In the genomic region with DNA sequence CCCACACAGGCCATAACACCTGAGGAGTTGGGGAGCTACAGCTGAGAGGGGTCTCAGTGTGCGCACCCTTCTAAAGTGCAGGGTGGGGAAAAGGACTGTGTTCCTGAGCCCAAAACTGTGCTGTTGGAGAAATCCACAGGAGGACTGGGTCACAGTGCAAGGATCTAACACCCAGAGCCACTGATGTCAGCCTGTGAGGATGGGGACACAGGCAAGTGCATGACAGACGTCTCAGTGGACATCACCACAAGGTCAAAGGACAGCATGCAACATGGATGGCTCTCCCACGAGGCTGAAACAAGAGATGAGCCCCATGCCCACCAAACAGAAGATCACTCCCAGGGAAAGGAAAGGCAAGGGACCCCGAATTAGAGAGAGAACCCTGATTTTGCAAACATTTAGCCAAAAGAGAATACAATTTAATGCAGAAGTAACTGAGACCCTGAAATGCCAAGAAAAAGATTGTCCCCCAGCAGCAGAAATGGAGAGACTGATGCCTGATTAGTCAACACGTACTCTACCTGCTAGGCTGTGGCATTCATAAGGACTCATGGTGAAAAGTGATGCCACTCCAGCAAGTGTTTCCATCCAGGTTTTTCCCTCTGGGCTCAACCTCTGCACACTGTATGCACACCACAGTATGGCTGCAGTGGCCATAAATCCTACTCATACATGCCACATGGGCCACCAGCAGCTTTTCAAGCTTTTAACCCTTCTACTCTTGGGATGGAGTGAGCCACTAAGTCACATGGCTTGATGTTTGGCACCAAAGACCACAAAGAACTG, we compare ENCODE assay signal across 18 cellular contexts. TPM values are rescaled to one million over a fixed set of nuclear protein-coding genes. Genes with fewer than 3 reads are reported as not detected.
DNase-seq lines count a peak whose midpoint lies in the region; ATAC-seq and TF ChIP-seq lines count a peak whose summit lies in the region.
"Had no signal": no experiment of that assay in that cellular context is flagged by ENCODE, and none has a peak within 500 bp of the region (broad histone marks: within the 10 kb centered on the region; RNA-seq: fewer than 3 reads in every experiment).

No MANE protein-coding gene starts in this region.

- H3K9me2 ChIP-seq in SK-N-SH: no peaks in the 10 kb centered on the region

- intact Hi-C loops in activated B cell treated with CpG ODN at 0.5 μM for 24 hours (cut with micrococcal nuclease): no loop called here

- peaks cover 8% of the 10 kb centered on the region for H3K4me1 ChIP-seq in HEK293 (ENCODE audit: control insufficient read depth, insufficient read depth, low read length)
- H3K4me1 ChIP-seq in right atrium auricular region: peaks cover 0 to 97% of the 10 kb centered on the region in 2 donors
- H3K4me1 ChIP-seq in SK-N-SH (ENCODE audit: control insufficient read depth in 1 of 2, insufficient read depth in 2 of 2, low read depth in 1 of 2, low read length in 1 of 2): peaks cover 5 to 11% of the 10 kb centered on the region in 2 experiments; a peak in 1 of 4 replicates
- H3K4me1 ChIP-seq: breast epithelium had no signal

- no peak overlapping the region for H3K4me3 ChIP-seq in HEK293 (ENCODE audit: low read depth, low read length)
- H3K4me3 ChIP-seq in right atrium auricular region: no peak overlapping the region
- no peak overlapping the region for H3K4me3 ChIP-seq in SK-N-SH (ENCODE audit: low read depth in 2 of 2, low read length in 1 of 2)
- H3K4me3 ChIP-seq: BLaER1 treated with 17β-estradiol and CSF1 and Interleukin-3, amounts not matched to agents 10 nM and 100 nM had no signal

- H3K27ac ChIP-seq in HEK293 (ENCODE audit: extremely low read depth, low read depth, low read length) (no peak overlapping the region), right atrium auricular region (peak overlapping the region; percentile 65 to 73), SK-N-SH (ENCODE audit: low read depth in 2 of 2, low read length in 1 of 2) (peak overlapping the region in 1 of 2 experiments; percentile 24; a peak in 1 of 4 replicates)
- H3K27ac ChIP-seq: BLaER1 treated with 17β-estradiol and CSF1 and Interleukin-3, amounts not matched to agents 10 nM and 100 nM; breast epithelium had no signal

- POLR2A ChIA-PET in HEK293 (lab: Yijun Ruan, JAX): interaction anchor here (0.6 to 1.2 kb wide), 5 partner anchors 9 to 19 kb away, joined by 3 to 4 read pairs (median 3); a partner anchor contains a TSS
- POLR2A ChIA-PET in activated B cell treated with CpG ODN at 0.5 μM for 24 hours (lab: Charles Lee): interaction anchor here (0.5 to 4.9 kb wide), 4 partner anchors 10 to 63 kb away, joined by 3 to 48 read pairs (median 4); no protein-coding TSS in a partner anchor
- POLR2A ChIA-PET in SK-N-SH (lab: Yijun Ruan, JAX): interaction anchor here (0.5 to 1.7 kb wide), 2 partner anchors 10 to 19 kb away, joined by 3 to 4 read pairs; no protein-coding TSS in a partner anchor

- peak overlapping the region; percentile 11 for H3K27ac Mint-ChIP-seq in activated B cell treated with CpG ODN at 0.5 μM for 24 hours
- peak overlapping the region; percentile 53 for H3K27ac Mint-ChIP-seq in stimulated activated effector memory CD8-positive, alpha-beta T cell treated with anti-CD3 and anti-CD28 coated beads, Interleukin-12 subunit alpha, Interleukin-12 subunit beta, amount 100 ng/mL, for 72 hours
- H3K27ac Mint-ChIP-seq: activated T-helper 2 cell treated with anti-CD3 and anti-CD28 coated beads, Interferon-gamma antibody, Interleukin-2, Interleukin-4, amounts not matched to agents 10 μg/mL and 5 μg/mL and 100 μg/mL, durations not matched to agents 14 hours and 24 hours and 36 hours had no signal

- peaks cover 65% of the 10 kb centered on the region; the same call in 1 of the 2 replicates for H4K20me1 ChIP-seq in SK-N-SH (ENCODE audit: insufficient read depth)

- no peak overlapping the region for H3K4me3 Mint-ChIP-seq in activated B cell treated with CpG ODN at 0.5 μM for 24 hours
- no peak overlapping the region for H3K4me3 Mint-ChIP-seq in stimulated activated effector memory CD8-positive, alpha-beta T cell treated with anti-CD3 and anti-CD28 coated beads, Interleukin-12 subunit alpha, Interleukin-12 subunit beta, amount 100 ng/mL, for 72 hours

- TF ChIP-seq CTCF in HEK293 (tag by site-specific recombination; IDR thresholded peaks at IDR 0.05) (no peak), activated B cell treated with CpG ODN at 0.5 μM for 24 hours (IDR thresholded peaks at IDR 0.05) (no peak), right atrium auricular region (IDR thresholded peaks at IDR 0.05) (no peak), SK-N-SH (IDR thresholded peaks at IDR 0.05) (no peak)

- H3K9me3 ChIP-seq in HEK293 (ENCODE audit: control insufficient read depth, insufficient read depth, low read depth, low read length) (no peaks in the 10 kb centered on the region), right atrium auricular region (no peaks in the 10 kb centered on the region), SK-N-SH (no peaks in the 10 kb centered on the region)
- H3K9me3 ChIP-seq: BLaER1 treated with 17β-estradiol and CSF1 and Interleukin-3, amounts not matched to agents 10 nM and 100 nM; breast epithelium had no signal

- H3K9ac ChIP-seq in SK-N-SH: no peak overlapping the region
- H3K9ac ChIP-seq: BLaER1 treated with 17β-estradiol and CSF1 and Interleukin-3, amounts not matched to agents 10 nM and 100 nM had no signal

- no peaks in the 10 kb centered on the region for H3K27me3 Mint-ChIP-seq in activated B cell treated with CpG ODN at 0.5 μM for 24 hours

- no peak for TF ChIP-seq RAD21 in SK-N-SH (IDR thresholded peaks at IDR 0.05; ENCODE audit: low read length)

- H3K27me3 ChIP-seq in right atrium auricular region (no peaks in the 10 kb centered on the region), SK-N-SH (ENCODE audit: insufficient read depth) (no peaks in the 10 kb centered on the region)
- H3K27me3 ChIP-seq: BLaER1 treated with 17β-estradiol and CSF1 and Interleukin-3, amounts not matched to agents 10 nM and 100 nM; breast epithelium had no signal

- H3K4me2 ChIP-seq in SK-N-SH: no peak overlapping the region

- WGBS in SK-N-SH (ENCODE audit: low lambda C conversion rate): 80% methylated on average over 5 of the region's 5 CpGs

- CTCF ChIA-PET in HEK293 (lab: Yijun Ruan, JAX) (no interaction called here), activated B cell treated with CpG ODN at 0.5 μM for 24 hours (lab: Charles Lee) (interaction anchor here (1.3 kb wide), 1 partner anchor 18 kb away, joined by 4 read pairs; no protein-coding TSS in a partner anchor), SK-N-SH (lab: Yijun Ruan, JAX) (no interaction called here)

- H2AFZ ChIP-seq in SK-N-SH (ENCODE audit: low read depth): no peak overlapping the region

- no peaks in the 10 kb centered on the region for H3K9me3 Mint-ChIP-seq in activated B cell treated with CpG ODN at 0.5 μM for 24 hours
- H3K9me3 Mint-ChIP-seq in stimulated activated effector memory CD8-positive, alpha-beta T cell treated with anti-CD3 and anti-CD28 coated beads, Interleukin-12 subunit alpha, Interleukin-12 subunit beta, amount 100 ng/mL, for 72 hours: no peaks in the 10 kb centered on the region
- H3K9me3 Mint-ChIP-seq: activated T-helper 2 cell treated with anti-CD3 and anti-CD28 coated beads, Interferon-gamma antibody, Interleukin-2, Interleukin-4, amounts not matched to agents 10 μg/mL and 5 μg/mL and 100 μg/mL, durations not matched to agents 14 hours and 24 hours and 36 hours had no signal

- no peak for ATAC-seq in activated B cell treated with CpG ODN at 0.5 μM for 24 hours (ENCODE audit: low read depth)
- ATAC-seq in stimulated activated effector memory CD8-positive, alpha-beta T cell treated with anti-CD3 and anti-CD28 coated beads, Interleukin-12 subunit alpha, Interleukin-12 subunit beta, amount 100 ng/mL, for 72 hours: peak; percentile 29
- ATAC-seq: sciatic nerve had no signal

- no peak for DNase-seq in activated B cell treated with CpG ODN at 0.5 μM for 24 hours
- DNase-seq in right atrium auricular region (ENCODE audit: low spot score): no peak
- DNase-seq in stimulated activated effector memory CD8-positive, alpha-beta T cell treated with anti-CD3 and anti-CD28 coated beads, Interleukin-12 subunit alpha, Interleukin-12 subunit beta, amount 100 ng/mL, for 72 hours (ENCODE audit: low spot score in 2 of 2): no peak
- no peak for DNase-seq in SK-N-SH
- DNase-seq in MV-4-11 (lab: John Stamatoyannopoulos, UW): no peak
- no peak for DNase-seq in HPDE6-E6E7 (ENCODE audit: extremely low spot score)
- DNase-seq: DND-41; effector CD8-positive, alpha-beta T cell; mammary epithelial cell; MM.1S; NCI-H2081 treated with DMSO at 0.1 percent for 48 hours; stimulated activated CD4-positive, alpha-beta T cell treated with anti-CD3 and anti-CD28 coated beads, Interleukin-4, amount 100 ng/mL, for 4 hours; SW 1271 had no signal

- H3K36me3 ChIP-seq in HEK293 (ENCODE audit: control insufficient read depth in 2 of 2, insufficient read depth in 1 of 2, low read length in 2 of 2): no peaks in the 10 kb centered on the region
- H3K36me3 ChIP-seq in right atrium auricular region: no peaks in the 10 kb centered on the region
- H3K36me3 ChIP-seq in SK-N-SH (replicated peaks in 1 of 2; ENCODE audit: control insufficient read depth in 1 of 2, insufficient read depth in 2 of 2, low read length in 1 of 2): no peaks in the 10 kb centered on the region
- H3K36me3 ChIP-seq: BLaER1 treated with 17β-estradiol and CSF1 and Interleukin-3, amounts not matched to agents 10 nM and 100 nM; breast epithelium had no signal

- H3F3A ChIP-seq in SK-N-SH (replicated peaks; ENCODE audit: insufficient read depth): no peaks in the 10 kb centered on the region

- TF ChIP-seq EP300 in SK-N-SH (IDR thresholded peaks at IDR 0.05; ENCODE audit: borderline replicate concordance in 1 of 2, low read depth in 1 of 2, low read length in 1 of 2): no peak

- no peaks in the 10 kb centered on the region for H3K36me3 Mint-ChIP-seq in activated B cell treated with CpG ODN at 0.5 μM for 24 hours (ENCODE audit: low read depth)
- H3K36me3 Mint-ChIP-seq in stimulated activated effector memory CD8-positive, alpha-beta T cell treated with anti-CD3 and anti-CD28 coated beads, Interleukin-12 subunit alpha, Interleukin-12 subunit beta, amount 100 ng/mL, for 72 hours: no peaks in the 10 kb centered on the region

- H3K79me2 ChIP-seq in SK-N-SH (ENCODE audit: insufficient read depth): peaks cover 56% of the 10 kb centered on the region

- peaks cover 59% of the 10 kb centered on the region for H3K4me1 Mint-ChIP-seq in activated B cell treated with CpG ODN at 0.5 μM for 24 hours
- H3K4me1 Mint-ChIP-seq in stimulated activated effector memory CD8-positive, alpha-beta T cell treated with anti-CD3 and anti-CD28 coated beads, Interleukin-12 subunit alpha, Interleukin-12 subunit beta, amount 100 ng/mL, for 72 hours: peaks cover 58% of the 10 kb centered on the region

TF ChIP-seq in HEK293, 187 proteins besides CTCF, POLR2A, EP300 and RAD21 (continues in another document):
- peak; percentile 93; the same call in 1 of the 2 replicates for TF ChIP-seq SCRT1 (tag by site-specific recombination; IDR thresholded peaks at IDR 0.05; ENCODE audit: borderline replicate concordance)

TF ChIP-seq in SK-N-SH, 30 proteins besides CTCF, POLR2A, EP300 and RAD21 (continues in another document):
- TF ChIP-seq SMC3 (IDR thresholded peaks at IDR 0.05; ENCODE audit: low read depth, low read length): no peak

RNA-seq across cellular contexts. Expression of a gene that starts 14.2 kb away (rescaled TPM):
- 5.2 and 6.3 TPM in 2 replicates for total RNA-seq in activated B cell treated with CpG ODN at 0.5 μM for 24 hours
- 10 to 100 TPM; 74.1 to 76.7 TPM for total RNA-seq in right atrium auricular region
- polyA plus RNA-seq in SK-N-SH (2012; rRNA removed): 5.8 and 6.9 TPM in 2 replicates
- polyA plus RNA-seq in SK-N-SH (2012; cell fraction: cytosol; rRNA removed): 5.9 and 7.6 TPM in 2 replicates
- 5.0 and 8.3 TPM in 2 replicates for polyA plus RNA-seq in SK-N-SH (2012; cell fraction: nucleus; rRNA removed)

Comparison
In these comparisons a context has a peak if more than half of its experiments do, and no peak if none do; other contexts are left out.
1. RNA of a gene that starts 14.2 kb away (total RNA-seq): 74.1 to 76.7 TPM in right atrium auricular region; 5.2 to 6.3 TPM in activated B cell treated with CpG ODN at 0.5 μM for 24 hours; every median in the first group is over 10 times any median in the second.